ENCODE assay signal across 8 cellular contexts in genomic region chr12:6763380-6763779, GRCh38. TPM values are rescaled to one million over a fixed set of nuclear protein-coding genes. Genes with fewer than 3 reads are reported as not detected.
DNase-seq lines count a peak whose midpoint lies in the region; ATAC-seq and TF ChIP-seq lines count a peak whose summit lies in the region.

No MANE protein-coding gene starts in this region.

- H3K27me3 Mint-ChIP-seq in nephron (ENCODE audit: low read depth) = no peaks in the 10 kb centered on the region

- H3K27me3 ChIP-seq in cardiac muscle cell = no peaks in the 10 kb centered on the region
- H3K27me3 ChIP-seq in duodenal mucosa (ENCODE audit: control insufficient read depth in 1 of 2, insufficient read depth in 2 of 2, low read length in 2 of 2) = no peaks in the 10 kb centered on the region
- H3K27me3 ChIP-seq in uterus = no peaks in the 10 kb centered on the region

- peak overlapping the region; percentile 98 to 99 (median 98) for H3K27ac Mint-ChIP-seq in nephron

- H3K9ac ChIP-seq in duodenal mucosa (ENCODE audit: low read depth in 1 of 2, low read length in 2 of 2) = no peak overlapping the region

- H3K36me3 Mint-ChIP-seq in nephron (ENCODE audit: low read depth) = peaks cover 2% of the 10 kb centered on the region

- H3K9me3 Mint-ChIP-seq in nephron = no peaks in the 10 kb centered on the region

- H3K4me1 ChIP-seq in cardiac muscle cell (ENCODE audit: low read depth) (peaks cover 24% of the 10 kb centered on the region), duodenal mucosa (ENCODE audit: control insufficient read depth in 1 of 2, insufficient read depth in 2 of 2, low read length in 2 of 2) (peaks cover 27% of the 10 kb centered on the region in 2 donors), uterus (no peaks in the 10 kb centered on the region)

- TF ChIP-seq CTCF in cardiac muscle cell (IDR thresholded peaks at IDR 0.05; ENCODE audit: low read depth, low read length) (no peak), nephron (IDR thresholded peaks at IDR 0.05; ENCODE audit: unreplicated experiment in 3 of 3) (no peak), uterus (IDR thresholded peaks at IDR 0.05) (no peak)

- H3K9me3 ChIP-seq in cardiac muscle cell (ENCODE audit: low read depth) (no peaks in the 10 kb centered on the region), duodenal mucosa (ENCODE audit: control insufficient read depth in 1 of 2, low read length in 2 of 2) (no peaks in the 10 kb centered on the region), uterus (no peaks in the 10 kb centered on the region)

- H3K4me1 Mint-ChIP-seq in nephron = peaks cover 63% of the 10 kb centered on the region

- H3K4me3 ChIP-seq in cardiac muscle cell = no peak overlapping the region
- H3K4me3 ChIP-seq in duodenal mucosa (ENCODE audit: low read depth in 1 of 2, low read length in 2 of 2) = no peak overlapping the region
- peak overlapping the region; percentile 9 to 11 for H3K4me3 ChIP-seq in uterus

- peak overlapping the region; percentile 87 to 90 (median 89) for H3K4me3 Mint-ChIP-seq in nephron

- ATAC-seq in Right ventricle myocardium inferior (no peak), HG02973 (IDR thresholded peaks at IDR 0.05; ENCODE audit: unreplicated experiment) (no peak)

- TF ChIP-seq POLR2A in uterus (IDR thresholded peaks at IDR 0.05) = no peak

- H3K27ac ChIP-seq in cardiac muscle cell (peak overlapping the region; percentile 95), duodenal mucosa (ENCODE audit: low read depth, low read length) (peak overlapping the region; percentile 68), uterus (peak overlapping the region; percentile 97 to 98)

- intact Hi-C loops in Right ventricle myocardium inferior (cut with DNase I) (no loop called here), uterus (cut with DNase I; ENCODE audit: low total_unique reads) (no loop called here)

- DNase-seq in cardiac muscle cell (ENCODE audit: low read depth in 1 of 2, low spot score in 1 of 2) (no peak), Right ventricle myocardium inferior (ENCODE audit: missing footprints) (no peak), uterus (no peak), HuH-7.5 (ENCODE audit: low spot score) (no peak), superior temporal gyrus (ENCODE audit: extremely low spot score) (no peak)

- H3K36me3 ChIP-seq in cardiac muscle cell (no peaks in the 10 kb centered on the region), duodenal mucosa (ENCODE audit: control insufficient read depth in 1 of 2, insufficient read depth in 2 of 2, low read length in 2 of 2) (no peaks in the 10 kb centered on the region), uterus (no peaks in the 10 kb centered on the region)

RNA-seq across cellular contexts. Expression of gene PTMS, which starts 2.8 kb away (rescaled TPM):
- total RNA-seq in cardiac muscle cell (194 and 290 TPM in 2 replicates), Right ventricle myocardium inferior (152 TPM), uterus (100 to 1,000 TPM; 105 to 853 (median 140) TPM)
- polyA plus RNA-seq in cardiac muscle cell = 426 and 467 TPM in 2 replicates

RNA-seq across cellular contexts. Expression of gene LAG3, which starts 8.9 kb away (rescaled TPM):
- total RNA-seq in cardiac muscle cell = 0.15 TPM in 1 of 2 replicates, not detected in the other
- 0.34 TPM in 1 of 2 replicates, not detected in the other for polyA plus RNA-seq in cardiac muscle cell
- 0.24 TPM for total RNA-seq in Right ventricle myocardium inferior
- total RNA-seq in uterus = 10 to 100 TPM in 1 of 4 donors, 1 to 10 TPM in 2, under 1 TPM in 1; 0.41 to 14.6 (median 4.0) TPM

RNA-seq across cellular contexts. Expression of gene MLF2, which starts 10.4 kb away (rescaled TPM):
- 342 and 449 TPM in 2 replicates for total RNA-seq in cardiac muscle cell
- polyA plus RNA-seq in cardiac muscle cell = 575 and 592 TPM in 2 replicates
- total RNA-seq in Right ventricle myocardium inferior = 156 TPM
- 100 to 1,000 TPM; 124 to 408 (median 147) TPM for total RNA-seq in uterus

RNA-seq across cellular contexts. Expression of gene CD4, which starts 25.9 kb away (rescaled TPM):
- total RNA-seq in cardiac muscle cell = 3.1 and 3.3 TPM in 2 replicates
- 5.2 and 5.9 TPM in 2 replicates for polyA plus RNA-seq in cardiac muscle cell
- total RNA-seq in Right ventricle myocardium inferior = 13.4 TPM
- 10 to 100 TPM in 2 of 4 donors, 1 to 10 TPM in 2; 1.0 to 24.3 (median 10.4) TPM for total RNA-seq in uterus

RNA-seq across cellular contexts. Expression of gene COPS7A, which starts 39.5 kb away (rescaled TPM):
- total RNA-seq in cardiac muscle cell (71.0 and 82.1 TPM in 2 replicates), Right ventricle myocardium inferior (83.1 TPM), uterus (10 to 100 TPM; 35.6 to 50.3 (median 37.7) TPM)
- 97.7 and 108 TPM in 2 replicates for polyA plus RNA-seq in cardiac muscle cell

Comparison
In these comparisons a context has a peak if more than half of its experiments do, and no peak if none do; other contexts are left out.
1. H3K4me3 ChIP-seq: peak in uterus (2 of 2); none in cardiac muscle cell (single experiment) and duodenal mucosa (0 of 2).
2. Peak in every context shown above with its lines, with median percentiles within 50 percentile points of each other: H3K27ac ChIP-seq.